In genomic region chr2:105775809-105776559, GRCh38 we compare ENCODE assay signal across 1 cellular context.
TF ChIP-seq lines count a peak whose summit lies in the region.

No MANE protein-coding gene starts in this region.

TF ChIP-seq in WTC11, 78 proteins besides CTCF, POLR2A, EP300 and RAD21 (continued from another document):
- no peak for TF ChIP-seq ZBTB43 (CRISPR knock-in tag; IDR thresholded peaks at IDR 0.05)
- TF ChIP-seq ZNF671 (CRISPR knock-in tag; IDR thresholded peaks at IDR 0.05), result no peak
- no peak for TF ChIP-seq ARID4B (CRISPR knock-in tag; IDR thresholded peaks at IDR 0.05; ENCODE audit: borderline replicate concordance)
- TF ChIP-seq MYBL2 (CRISPR knock-in tag; IDR thresholded peaks at IDR 0.05), result no peak
- no peak for TF ChIP-seq ZNF512 (CRISPR knock-in tag; IDR thresholded peaks at IDR 0.05; ENCODE audit: borderline replicate concordance)
- no peak for TF ChIP-seq ZBTB21 (CRISPR knock-in tag; IDR thresholded peaks at IDR 0.05; ENCODE audit: borderline replicate concordance)
- no peak for TF ChIP-seq ZNF263 (CRISPR knock-in tag; IDR thresholded peaks at IDR 0.05; ENCODE audit: low read depth)
